In genomic region chr20:54107600-54108393, GRCh38 we compare ENCODE assay signal across 23 cellular contexts. TPM values are rescaled to one million over a fixed set of nuclear protein-coding genes. Genes with fewer than 3 reads are reported as not detected.
DNase-seq lines count a peak whose midpoint lies in the region; ATAC-seq and TF ChIP-seq lines count a peak whose summit lies in the region.
"Had no signal": no experiment of that assay in that cellular context is flagged by ENCODE, and none has a peak within 500 bp of the region (broad histone marks: within the 10 kb centered on the region; RNA-seq: fewer than 3 reads in every experiment).

No MANE protein-coding gene starts in this region.

- H3K79me2 ChIP-seq in Loucy (ENCODE audit: insufficient read depth, low read length): no peaks in the 10 kb centered on the region

- H3K36me3 Mint-ChIP-seq in stimulated activated naive B cell treated with anti-CD40 and anti-IgM and Interleukin-4, amounts not matched to agents 10 μg/mL and 1 μg/mL and 100 μg/mL, for 72 hours: no peaks in the 10 kb centered on the region
- no peaks in the 10 kb centered on the region for H3K36me3 Mint-ChIP-seq in activated naive CD8-positive, alpha-beta T cell treated with anti-CD3 and anti-CD28 coated beads, Interleukin-2, amount 50 U/mL, for 24 hours (ENCODE audit: low read depth)
- H3K36me3 Mint-ChIP-seq: T-cell had no signal

- peak overlapping the region; percentile 9 for H3K27ac Mint-ChIP-seq in stimulated activated naive B cell treated with anti-CD40 and anti-IgM and Interleukin-4, amounts not matched to agents 10 μg/mL and 1 μg/mL and 100 μg/mL, for 72 hours
- H3K27ac Mint-ChIP-seq in activated naive CD8-positive, alpha-beta T cell treated with anti-CD3 and anti-CD28 coated beads, Interleukin-2, amount 50 U/mL, for 24 hours: no peak overlapping the region
- H3K27ac Mint-ChIP-seq: activated CD8-positive, alpha-beta T cell treated with anti-CD3 and anti-CD28 coated beads for 36 hours; activated naive CD4-positive, alpha-beta T cell treated with anti-CD3 and anti-CD28 coated beads for 36 hours; activated T-cell treated with anti-CD3 and anti-CD28 coated beads, Interleukin-2, amount 50 U/mL, for 24 hours; CD8-positive, alpha-beta memory T cell; effector memory CD8-positive, alpha-beta T cell; HFFc6; progenitor cell of endocrine pancreas; T-cell had no signal

- H3K27me3 ChIP-seq in Loucy (ENCODE audit: insufficient read depth, low read length, poor library complexity, severe bottlenecking): no peaks in the 10 kb centered on the region
- no peaks in the 10 kb centered on the region for H3K27me3 ChIP-seq in body of pancreas
- no peaks in the 10 kb centered on the region for H3K27me3 ChIP-seq in left lung
- H3K27me3 ChIP-seq: ascending aorta, tibial nerve had no signal

- peak in 3 of 4 donors; percentile 29 to 63 (median 42) for DNase-seq in body of pancreas
- DNase-seq in left lung: no peak
- no peak for DNase-seq in stimulated activated naive B cell treated with anti-CD40 and anti-IgM and Interleukin-4, amounts not matched to agents 10 μg/mL and 1 μg/mL and 100 μg/mL, for 72 hours
- no peak for DNase-seq in stimulated activated CD4-positive, alpha-beta T cell treated with anti-CD3 and anti-CD28 coated beads, Interleukin-2, amount 100 ng/mL, for 24 hours
- no peak for DNase-seq in activated naive CD8-positive, alpha-beta T cell treated with anti-CD3 and anti-CD28 coated beads, Interleukin-2, amount 50 U/mL, for 24 hours
- DNase-seq: activated CD8-positive, alpha-beta T cell treated with anti-CD3 and anti-CD28 coated beads for 36 hours; activated naive CD4-positive, alpha-beta T cell treated with anti-CD3 and anti-CD28 coated beads for 36 hours; activated T-cell treated with anti-CD3 and anti-CD28 coated beads, Interleukin-2, amount 50 U/mL, for 24 hours; CD8-positive, alpha-beta memory T cell; effector memory CD8-positive, alpha-beta T cell; HFFc6; Karpas-422; NCI-H1092 treated with DMSO at 0.1 percent for 48 hours; NCI-H524; Right ventricle myocardium superior; T-cell had no signal

- intact Hi-C loops in body of pancreas (cut with DNase I) (no loop called here), left lung (cut with DNase I) (loop anchor here in 1 of 2 donors (10.0 kb wide), 1 partner anchor 537 kb away; no protein-coding TSS in a partner anchor)

- TF ChIP-seq CTCF in Loucy (conservative IDR thresholded peaks at IDR 0.05; ENCODE audit: low read length) (no peak), body of pancreas (IDR thresholded peaks at IDR 0.05) (no peak), left lung (IDR thresholded peaks at IDR 0.05) (no peak)

- peak; percentile 91 for ATAC-seq in body of pancreas
- ATAC-seq in left lung: peak; percentile 80
- no peak for ATAC-seq in stimulated activated naive B cell treated with anti-CD40 and anti-IgM and Interleukin-4, amounts not matched to agents 10 μg/mL and 1 μg/mL and 100 μg/mL, for 72 hours (replicated peaks)
- ATAC-seq in HG03025 (IDR thresholded peaks at IDR 0.05; ENCODE audit: low FRiP score, unreplicated experiment): no peak
- ATAC-seq in HG03457 (IDR thresholded peaks at IDR 0.05; ENCODE audit: unreplicated experiment): no peak
- ATAC-seq in activated naive CD8-positive, alpha-beta T cell treated with anti-CD3 and anti-CD28 coated beads, Interleukin-2, amount 50 U/mL, for 24 hours: no peak
- ATAC-seq: activated CD8-positive, alpha-beta T cell treated with anti-CD3 and anti-CD28 coated beads for 36 hours; effector memory CD8-positive, alpha-beta T cell; T-cell had no signal

- H3K4me3 ChIP-seq in Loucy (ENCODE audit: low read length, poor library complexity, severe bottlenecking) (no peak overlapping the region), body of pancreas (no peak overlapping the region), left lung (no peak overlapping the region)
- H3K4me3 ChIP-seq: ascending aorta, tibial nerve had no signal

- no peaks in the 10 kb centered on the region for H3F3A ChIP-seq in Loucy (ENCODE audit: low read depth)

- no peak overlapping the region for H3K4me2 ChIP-seq in Loucy (ENCODE audit: low read depth, low read length, poor library complexity, severe bottlenecking)

- TF ChIP-seq POLR2A in body of pancreas (IDR thresholded peaks at IDR 0.05): no peak

- no peak overlapping the region for H3K9ac ChIP-seq in Loucy (ENCODE audit: low read depth, low read length, poor library complexity, severe bottlenecking)

- H4K20me1 ChIP-seq in Loucy (ENCODE audit: insufficient read depth, low read length, poor library complexity, severe bottlenecking): no peaks in the 10 kb centered on the region

- peak overlapping the region; percentile 10; the same call in 1 of the 2 replicates for H2AFZ ChIP-seq in Loucy (ENCODE audit: low read length)

- H3K4me3 Mint-ChIP-seq in stimulated activated naive B cell treated with anti-CD40 and anti-IgM and Interleukin-4, amounts not matched to agents 10 μg/mL and 1 μg/mL and 100 μg/mL, for 72 hours: no peak overlapping the region
- no peak overlapping the region for H3K4me3 Mint-ChIP-seq in activated naive CD8-positive, alpha-beta T cell treated with anti-CD3 and anti-CD28 coated beads, Interleukin-2, amount 50 U/mL, for 24 hours
- H3K4me3 Mint-ChIP-seq: activated CD8-positive, alpha-beta T cell treated with anti-CD3 and anti-CD28 coated beads for 36 hours; activated naive CD4-positive, alpha-beta T cell treated with anti-CD3 and anti-CD28 coated beads for 36 hours; activated T-cell treated with anti-CD3 and anti-CD28 coated beads, Interleukin-2, amount 50 U/mL, for 24 hours; CD8-positive, alpha-beta memory T cell; effector memory CD8-positive, alpha-beta T cell; HFFc6; T-cell had no signal

- H3K9me3 Mint-ChIP-seq in stimulated activated naive B cell treated with anti-CD40 and anti-IgM and Interleukin-4, amounts not matched to agents 10 μg/mL and 1 μg/mL and 100 μg/mL, for 72 hours: peaks cover 4% of the 10 kb centered on the region in 2 donors
- no peaks in the 10 kb centered on the region for H3K9me3 Mint-ChIP-seq in activated naive CD8-positive, alpha-beta T cell treated with anti-CD3 and anti-CD28 coated beads, Interleukin-2, amount 50 U/mL, for 24 hours
- H3K9me3 Mint-ChIP-seq: activated CD8-positive, alpha-beta T cell treated with anti-CD3 and anti-CD28 coated beads for 36 hours; activated naive CD4-positive, alpha-beta T cell treated with anti-CD3 and anti-CD28 coated beads for 36 hours; activated T-cell treated with anti-CD3 and anti-CD28 coated beads, Interleukin-2, amount 50 U/mL, for 24 hours; CD8-positive, alpha-beta memory T cell; effector memory CD8-positive, alpha-beta T cell; HFFc6 had no signal

- H3K27ac ChIP-seq in body of pancreas (peak overlapping the region in 1 of 4 donors; percentile 67), left lung (peak overlapping the region in 1 of 2 donors; percentile 2)
- H3K27ac ChIP-seq: ascending aorta, tibial nerve had no signal

- H3K9me3 ChIP-seq in Loucy (ENCODE audit: insufficient read depth, low read depth, low read length) (no peaks in the 10 kb centered on the region), body of pancreas (no peaks in the 10 kb centered on the region), left lung (no peaks in the 10 kb centered on the region)
- H3K9me3 ChIP-seq: ascending aorta, tibial nerve had no signal

- H3K36me3 ChIP-seq in Loucy (ENCODE audit: insufficient read depth, low read length): no peaks in the 10 kb centered on the region
- H3K36me3 ChIP-seq in body of pancreas (replicated peaks in 1 of 2; ENCODE audit: insufficient read depth in 1 of 2, low read depth in 2 of 2): no peaks in the 10 kb centered on the region
- no peaks in the 10 kb centered on the region for H3K36me3 ChIP-seq in left lung
- H3K36me3 ChIP-seq: ascending aorta, tibial nerve had no signal

- H3K4me1 ChIP-seq in Loucy (ENCODE audit: insufficient read depth, low read length, poor library complexity, severe bottlenecking) (no peaks in the 10 kb centered on the region), body of pancreas (peaks cover 20% of the 10 kb centered on the region), left lung (peaks cover 0 to 3% of the 10 kb centered on the region in 2 donors)
- H3K4me1 ChIP-seq: ascending aorta, tibial nerve had no signal

- peaks cover 31 to 32% of the 10 kb centered on the region in 2 donors for H3K27me3 Mint-ChIP-seq in stimulated activated naive B cell treated with anti-CD40 and anti-IgM and Interleukin-4, amounts not matched to agents 10 μg/mL and 1 μg/mL and 100 μg/mL, for 72 hours
- peaks cover 4% of the 10 kb centered on the region for H3K27me3 Mint-ChIP-seq in activated naive CD8-positive, alpha-beta T cell treated with anti-CD3 and anti-CD28 coated beads, Interleukin-2, amount 50 U/mL, for 24 hours
- H3K27me3 Mint-ChIP-seq: activated CD8-positive, alpha-beta T cell treated with anti-CD3 and anti-CD28 coated beads for 36 hours; activated T-cell treated with anti-CD3 and anti-CD28 coated beads, Interleukin-2, amount 50 U/mL, for 24 hours; progenitor cell of endocrine pancreas had no signal

- WGBS in body of pancreas, 2 donors: 36 to 50% methylated on average over 7 of the region's 7 CpGs

- H3K9me2 ChIP-seq in Loucy (replicated peaks; ENCODE audit: low read depth, low read length): no peaks in the 10 kb centered on the region

- H3K4me1 Mint-ChIP-seq in stimulated activated naive B cell treated with anti-CD40 and anti-IgM and Interleukin-4, amounts not matched to agents 10 μg/mL and 1 μg/mL and 100 μg/mL, for 72 hours: no peaks in the 10 kb centered on the region
- peaks cover 2% of the 10 kb centered on the region for H3K4me1 Mint-ChIP-seq in activated naive CD8-positive, alpha-beta T cell treated with anti-CD3 and anti-CD28 coated beads, Interleukin-2, amount 50 U/mL, for 24 hours
- H3K4me1 Mint-ChIP-seq: T-cell had no signal

RNA-seq across cellular contexts. Expression of gene BCAS1, which starts 37.4 kb away (rescaled TPM):
- total RNA-seq in body of pancreas (1 to 10 TPM in 1 of 2 donors, not detected in 1; 2.1 TPM), left lung (1 to 10 TPM in 1 of 2 donors, under 1 TPM in 1; 0.99 to 1.6 TPM)
- total RNA-seq: ascending aorta, chondrocyte, Right ventricle myocardium superior had no signal

Comparison
In these comparisons a context has a peak if more than half of its experiments do, and no peak if none do; other contexts are left out.
1. ATAC-seq: peak in body of pancreas (single experiment) and left lung (single experiment); none in stimulated activated naive B cell treated with anti-CD40 and anti-IgM and Interleukin-4, amounts not matched to agents 10 μg/mL and 1 μg/mL and 100 μg/mL, for 72 hours (0 of 2), HG03025 (single experiment), HG03457 (single experiment) and activated naive CD8-positive, alpha-beta T cell treated with anti-CD3 and anti-CD28 coated beads, Interleukin-2, amount 50 U/mL, for 24 hours (single experiment).
2. DNase-seq: peak in body of pancreas (3 of 4); none in left lung (0 of 2), stimulated activated naive B cell treated with anti-CD40 and anti-IgM and Interleukin-4, amounts not matched to agents 10 μg/mL and 1 μg/mL and 100 μg/mL, for 72 hours (single experiment), stimulated activated CD4-positive, alpha-beta T cell treated with anti-CD3 and anti-CD28 coated beads, Interleukin-2, amount 100 ng/mL, for 24 hours (0 of 2) and activated naive CD8-positive, alpha-beta T cell treated with anti-CD3 and anti-CD28 coated beads, Interleukin-2, amount 50 U/mL, for 24 hours (single experiment).